15 cellular contexts compared by ENCODE assay signal in the genomic region with DNA sequence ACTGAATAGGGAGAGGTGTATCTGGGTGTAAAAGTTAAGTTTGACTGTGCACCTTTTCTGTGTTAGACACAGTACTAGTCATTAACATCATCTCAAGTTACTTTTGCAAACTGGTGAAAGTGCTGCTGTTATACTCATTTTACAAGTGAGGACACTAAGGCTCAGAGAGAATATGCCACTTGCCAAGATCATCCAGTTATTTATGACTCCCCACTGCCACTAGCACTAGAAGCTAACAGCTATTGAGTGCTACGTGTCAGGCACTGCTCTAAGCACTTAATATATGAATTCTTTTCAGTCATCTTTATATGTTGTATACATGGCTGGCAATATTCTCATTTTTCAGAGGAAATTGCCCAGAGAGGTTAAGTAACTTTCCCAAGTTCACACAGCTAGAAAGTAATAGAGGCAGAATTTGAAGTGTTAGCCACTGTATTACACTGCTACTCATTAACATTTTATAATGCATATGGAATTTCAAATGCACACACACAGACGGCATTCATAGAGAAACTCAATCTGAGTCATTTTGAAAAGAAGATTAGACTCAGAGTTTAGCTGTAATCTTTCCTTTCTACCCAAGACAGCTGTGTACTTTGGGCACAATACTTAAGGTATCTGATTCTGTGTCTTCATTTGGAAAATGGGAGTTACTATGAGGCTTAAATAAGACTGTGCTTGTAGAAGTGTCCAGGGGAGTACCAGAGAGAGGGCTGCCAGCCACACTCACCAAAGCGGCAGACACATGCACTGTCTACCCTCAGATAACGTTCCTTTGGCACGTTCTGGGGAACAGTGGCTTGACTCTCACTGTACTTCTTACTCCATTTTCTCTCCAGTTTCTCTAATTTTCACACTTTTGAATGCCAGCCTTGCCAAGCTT. TPM values are rescaled to one million over a fixed set of nuclear protein-coding genes. Genes with fewer than 3 reads are reported as not detected.
DNase-seq lines count a peak whose midpoint lies in the region; ATAC-seq and TF ChIP-seq lines count a peak whose summit lies in the region.
"Had no signal": no experiment of that assay in that cellular context is flagged by ENCODE, and none has a peak within 500 bp of the region (broad histone marks: within the 10 kb centered on the region; RNA-seq: fewer than 3 reads in every experiment).

No MANE protein-coding gene starts in this region.

- in situ Hi-C loops in HAP-1 (cut with MboI; ENCODE audit: low sequenced_read_pairs), result no loop called here

- no peak for ATAC-seq in HG03175 (IDR thresholded peaks at IDR 0.05; ENCODE audit: unreplicated experiment)

- 55% methylated on average over 5 of the region's 5 CpGs for WGBS in prostate gland

- H3K27ac ChIP-seq in cardiac muscle cell, result peak overlapping the region; percentile 92
- peak overlapping the region; percentile 32 to 47 for H3K27ac ChIP-seq in prostate gland
- H3K27ac ChIP-seq: C4-2B, testis, VCaP had no signal

- H3K4me1 ChIP-seq in cardiac muscle cell (ENCODE audit: low read depth), result peaks cover 51% of the 10 kb centered on the region
- no peaks in the 10 kb centered on the region for H3K4me1 ChIP-seq in prostate gland (replicated peaks)
- H3K4me1 ChIP-seq in HAP-1, result peaks cover 3% of the 10 kb centered on the region; the same call in 1 of the 2 replicates
- H3K4me1 ChIP-seq: Peyer's patch had no signal

- TF ChIP-seq CTCF in cardiac muscle cell (IDR thresholded peaks at IDR 0.05; ENCODE audit: low read depth, low read length) (no peak), prostate gland (IDR thresholded peaks at IDR 0.05) (no peak)

- TF ChIP-seq POLR2A in prostate gland (IDR thresholded peaks at IDR 0.05), result no peak

- intact Hi-C loops in prostate gland (cut with DNase I), result loop anchor here (10.0 kb wide), 1 partner anchor 78 kb away; no protein-coding TSS in a partner anchor

- H3K4me3 ChIP-seq in cardiac muscle cell (peak overlapping the region; percentile 63), prostate gland (no peak overlapping the region), HAP-1 (no peak overlapping the region)
- H3K4me3 ChIP-seq: lung, Peyer's patch, testis had no signal

- no peaks in the 10 kb centered on the region for H3K9me3 ChIP-seq in cardiac muscle cell (ENCODE audit: low read depth)
- no peaks in the 10 kb centered on the region for H3K9me3 ChIP-seq in prostate gland
- H3K9me3 ChIP-seq in HAP-1, result no peaks in the 10 kb centered on the region
- H3K9me3 ChIP-seq: Peyer's patch, testis had no signal

- no peaks in the 10 kb centered on the region for H3K27me3 ChIP-seq in cardiac muscle cell
- no peaks in the 10 kb centered on the region for H3K27me3 ChIP-seq in prostate gland (replicated peaks; ENCODE audit: insufficient read depth)
- no peaks in the 10 kb centered on the region for H3K27me3 ChIP-seq in HAP-1 (ENCODE audit: low read depth)
- H3K27me3 ChIP-seq: Peyer's patch, testis had no signal

- DNase-seq in ELR (ENCODE audit: low read depth) (peak; percentile 64), RKO (ENCODE audit: low spot score) (peak; percentile 1), cardiac muscle cell (ENCODE audit: low read depth in 1 of 2, low spot score in 1 of 2) (peak in 1 of 2 donors; percentile 31), prostate gland (ENCODE audit: low spot score) (no peak), A172 (ENCODE audit: low spot score) (no peak), HAP-1 (ENCODE audit: low spot score in 2 of 2) (no peak)
- DNase-seq: activated naive CD8-positive, alpha-beta T cell treated with anti-CD3 and anti-CD28 coated beads, Interleukin-2, amount 10 ng/mL, durations not matched to agents 7 days and 5 days; DMS79; NCI-H187; Peyer's patch; testis had no signal

- H3K36me3 ChIP-seq in cardiac muscle cell (no peaks in the 10 kb centered on the region), prostate gland (no peaks in the 10 kb centered on the region), HAP-1 (replicated peaks) (no peaks in the 10 kb centered on the region)
- H3K36me3 ChIP-seq: Peyer's patch had no signal

RNA-seq across cellular contexts. Expression of a gene that starts 1.3 kb away (rescaled TPM):
- 397 and 507 TPM in 2 replicates for total RNA-seq in cardiac muscle cell
- polyA plus RNA-seq in cardiac muscle cell, result 428 and 517 TPM in 2 replicates
- 10 to 100 TPM; 22.1 to 27.3 TPM for total RNA-seq in prostate gland
- not detected in 2 replicates for total RNA-seq in A172 (2014; rRNA removed; shearing (Covaris generic))
- total RNA-seq: activated naive CD8-positive, alpha-beta T cell treated with anti-CD3 and anti-CD28 coated beads, Interleukin-2, amount 10 ng/mL, durations not matched to agents 7 days and 5 days had no signal

Comparison
In these comparisons a context has a peak if more than half of its experiments do, and no peak if none do; other contexts are left out.
1. DNase-seq: peak in ELR (single experiment) and RKO (single experiment); none in prostate gland (single experiment), A172 (single experiment) and HAP-1 (0 of 2).
2. RNA of a gene that starts 1.3 kb away (total RNA-seq): 397 to 507 TPM in cardiac muscle cell and 22.1 to 27.3 TPM in prostate gland; not detected in A172; every median in the first group is over 10 times any median in the second.